Comparison of ENCODE assay signal across 8 cellular contexts in genomic region chr9:121545875-121546423, GRCh38. TPM values are rescaled to one million over a fixed set of nuclear protein-coding genes. Genes with fewer than 3 reads are reported as not detected.
DNase-seq lines count a peak whose midpoint lies in the region; ATAC-seq and TF ChIP-seq lines count a peak whose summit lies in the region.

No MANE protein-coding gene starts in this region.

- no peaks in the 10 kb centered on the region for H3F3A ChIP-seq in SU-DHL-6 (ENCODE audit: insufficient read depth)

- H3K4me1 ChIP-seq in adrenal gland (replicated peaks in 1 of 2) = peaks cover 7 to 17% of the 10 kb centered on the region in 2 donors

- 3 to 20% (median 4%) methylated on average over 2 to 27 of the region's 27 CpGs for WGBS in adrenal gland, 4 donors

- TF ChIP-seq CTCF in SU-DHL-6 (IDR thresholded peaks at IDR 0.05; ENCODE audit: insufficient read depth, low read length, poor library complexity, severe bottlenecking) (peak; percentile 82), adrenal gland (IDR thresholded peaks at IDR 0.05) (peak; percentile 94 to 99 (median 96))

- H3K27ac ChIP-seq in SU-DHL-6 (ENCODE audit: low read depth, low read length) (no peak overlapping the region), adrenal gland (no peak overlapping the region)

- intact Hi-C loops in adrenal gland (cut with DNase I) = loop anchor here in 1 of 2 donors (2.0 to 5.0 kb wide), 2 partner anchors 139 to 446 kb away; no protein-coding TSS in a partner anchor
- intact Hi-C loops in left ventricle myocardium superior (cut with micrococcal nuclease) = loop anchor here (10.0 kb wide), 1 partner anchor 449 kb away; no protein-coding TSS in a partner anchor

- ATAC-seq in left ventricle myocardium superior = peak; percentile 87
- no peak for ATAC-seq in HG03378 (IDR thresholded peaks at IDR 0.05; ENCODE audit: unreplicated experiment)

- TF ChIP-seq POLR2A in adrenal gland (IDR thresholded peaks at IDR 0.05) = no peak

- no peaks in the 10 kb centered on the region for H3K27me3 ChIP-seq in SU-DHL-6 (ENCODE audit: low read length)
- no peaks in the 10 kb centered on the region for H3K27me3 ChIP-seq in adrenal gland

- H2AFZ ChIP-seq in SU-DHL-6 (ENCODE audit: low read depth, low read length, severe bottlenecking) = no peak overlapping the region

- H3K4me2 ChIP-seq in SU-DHL-6 (ENCODE audit: low read depth, low read length, poor library complexity, severe bottlenecking) = no peak overlapping the region

- no peaks in the 10 kb centered on the region for H3K79me2 ChIP-seq in SU-DHL-6 (ENCODE audit: insufficient read depth, low read length)

- H3K9me2 ChIP-seq in SU-DHL-6 (replicated peaks; ENCODE audit: insufficient read depth, low read length) = no peaks in the 10 kb centered on the region

- no peaks in the 10 kb centered on the region for H3K9me3 ChIP-seq in SU-DHL-6 (ENCODE audit: insufficient read depth, low read length)
- H3K9me3 ChIP-seq in adrenal gland (replicated peaks in 1 of 3) = no peaks in the 10 kb centered on the region

- H3K36me3 ChIP-seq in SU-DHL-6 (ENCODE audit: low read length) (no peaks in the 10 kb centered on the region), adrenal gland (replicated peaks in 1 of 2) (no peaks in the 10 kb centered on the region)

- peak; percentile 95 for DNase-seq in EH (ENCODE audit: low read depth)
- DNase-seq in HCEC 1CT = peak; percentile 84
- DNase-seq in NCI-H1092 treated with DMSO at 0.1 percent for 48 hours (lab: John Stamatoyannopoulos, UW) = peak; percentile 77
- DNase-seq in adrenal gland = peak; percentile 95 to 99 (median 97)
- peak; percentile 98 for DNase-seq in left ventricle myocardium superior
- DNase-seq in retina = peak; percentile 95

- H3K4me3 ChIP-seq in SU-DHL-6 (ENCODE audit: insufficient read depth, low read length, poor library complexity, severe bottlenecking) = no peak overlapping the region
- peak overlapping the region in 1 of 4 donors; percentile 24 for H3K4me3 ChIP-seq in adrenal gland

- no peaks in the 10 kb centered on the region for H4K20me1 ChIP-seq in SU-DHL-6 (ENCODE audit: low read depth, low read length)

- H3K9ac ChIP-seq in SU-DHL-6 (ENCODE audit: low read length) = no peak overlapping the region

RNA-seq across cellular contexts. Expression of gene GGTA1, which starts 46.3 kb away (rescaled TPM):
- total RNA-seq in adrenal gland (10 to 100 TPM in 4 of 8 donors, 1 to 10 TPM in 4; 1.5 to 34.1 (median 10.9) TPM), left ventricle myocardium superior (28.3 TPM)
- polyA plus RNA-seq in adrenal gland = 1 to 10 TPM; 5.3 to 6.2 (median 6.1) TPM
